8 cellular contexts compared by ENCODE assay signal in the genomic region with DNA sequence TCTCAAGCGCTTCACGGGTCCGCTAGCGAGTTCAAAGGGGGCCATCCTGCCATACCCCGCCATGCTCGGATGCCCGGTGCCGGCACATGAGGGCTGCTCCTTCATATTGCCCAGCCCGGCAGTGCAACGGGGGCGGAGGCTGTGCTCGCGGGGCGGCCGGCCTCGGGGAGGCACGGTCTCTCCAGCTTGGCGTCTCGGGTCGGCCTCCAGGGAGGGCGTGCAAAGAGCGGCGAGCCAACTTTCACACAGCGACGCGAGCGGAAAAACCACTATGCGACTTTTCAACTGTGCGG.
DNase-seq lines count a peak whose midpoint lies in the region; ATAC-seq lines count a peak whose summit lies in the region.

No MANE protein-coding gene starts in this region.

- H3K4me1 ChIP-seq in iPS-20b (ENCODE audit: insufficient read depth, low read length) = 0 out of 2 replicates have a peak, but pooled peaks cover 7% of the 10 kb centered on the region

- H3K4me3 ChIP-seq in iPS-20b (ENCODE audit: low read length) = peak overlapping the region; percentile 69

- DNase-seq in GM03348 (ENCODE audit: low spot score) (peak; percentile 81), NCI-H774 (lab: John Stamatoyannopoulos, UW) (no peak), G401 (ENCODE audit: low spot score) (no peak), RKO (ENCODE audit: low spot score) (no peak)
- DNase-seq in activated naive CD8-positive, alpha-beta T cell treated with anti-CD3 and anti-CD28 coated beads, Interleukin-2, amount 10 ng/mL, durations not matched to agents 7 days and 5 days = no peak
- no peak for DNase-seq in stimulated activated naive CD8-positive, alpha-beta T cell treated with anti-CD3 and anti-CD28 coated beads, Interleukin-15, amount 100 ng/mL, for 72 hours

- H3K27me3 Mint-ChIP-seq in activated naive CD8-positive, alpha-beta T cell treated with anti-CD3 and anti-CD28 coated beads, Interleukin-2, amount 10 ng/mL, durations not matched to agents 7 days and 5 days = no peaks in the 10 kb centered on the region
- no peaks in the 10 kb centered on the region for H3K27me3 Mint-ChIP-seq in stimulated activated naive CD8-positive, alpha-beta T cell treated with anti-CD3 and anti-CD28 coated beads, Interleukin-15, amount 100 ng/mL, for 72 hours

- POLR2A ChIA-PET in activated naive CD8-positive, alpha-beta T cell treated with anti-CD3 and anti-CD28 coated beads, Interleukin-2, amount 10 ng/mL, durations not matched to agents 7 days and 5 days (lab: Charles Lee) = interaction anchor here (0.8 to 1.9 kb wide), 9 partner anchors 60 to 139 kb away, joined by 3 to 68 read pairs (median 5); no protein-coding TSS in a partner anchor

- peaks cover 33% of the 10 kb centered on the region for H3K4me1 Mint-ChIP-seq in activated naive CD8-positive, alpha-beta T cell treated with anti-CD3 and anti-CD28 coated beads, Interleukin-2, amount 10 ng/mL, durations not matched to agents 7 days and 5 days
- peaks cover 25% of the 10 kb centered on the region for H3K4me1 Mint-ChIP-seq in stimulated activated naive CD8-positive, alpha-beta T cell treated with anti-CD3 and anti-CD28 coated beads, Interleukin-15, amount 100 ng/mL, for 72 hours

- no peaks in the 10 kb centered on the region for H3K36me3 ChIP-seq in iPS-20b (ENCODE audit: insufficient read depth, low read depth, low read length)

- H3K27ac ChIP-seq in iPS-20b (ENCODE audit: low read length) = no peak overlapping the region

- in situ Hi-C loops in G401 (cut with HindIII; ENCODE audit: low sequenced_read_pairs) = no loop called here

- peaks cover 48% of the 10 kb centered on the region for H3K27me3 ChIP-seq in iPS-20b (ENCODE audit: insufficient read depth, low read length)

- H3K9ac ChIP-seq in iPS-20b (ENCODE audit: low read depth, low read length) = peak overlapping the region; percentile 46; the same call in 1 of the 2 replicates

- H3K27ac Mint-ChIP-seq in activated naive CD8-positive, alpha-beta T cell treated with anti-CD3 and anti-CD28 coated beads, Interleukin-2, amount 10 ng/mL, durations not matched to agents 7 days and 5 days = peak overlapping the region; percentile 98
- peak overlapping the region; percentile 98 to 100 for H3K27ac Mint-ChIP-seq in stimulated activated naive CD8-positive, alpha-beta T cell treated with anti-CD3 and anti-CD28 coated beads, Interleukin-15, amount 100 ng/mL, for 72 hours

- H3K9me3 ChIP-seq in iPS-20b (ENCODE audit: insufficient read depth, low read depth, low read length) = no peaks in the 10 kb centered on the region

- no peaks in the 10 kb centered on the region for H3K9me3 Mint-ChIP-seq in activated naive CD8-positive, alpha-beta T cell treated with anti-CD3 and anti-CD28 coated beads, Interleukin-2, amount 10 ng/mL, durations not matched to agents 7 days and 5 days
- no peaks in the 10 kb centered on the region for H3K9me3 Mint-ChIP-seq in stimulated activated naive CD8-positive, alpha-beta T cell treated with anti-CD3 and anti-CD28 coated beads, Interleukin-15, amount 100 ng/mL, for 72 hours

- peak overlapping the region; percentile 90 for H3K4me3 Mint-ChIP-seq in activated naive CD8-positive, alpha-beta T cell treated with anti-CD3 and anti-CD28 coated beads, Interleukin-2, amount 10 ng/mL, durations not matched to agents 7 days and 5 days
- peak overlapping the region; percentile 85 to 96 for H3K4me3 Mint-ChIP-seq in stimulated activated naive CD8-positive, alpha-beta T cell treated with anti-CD3 and anti-CD28 coated beads, Interleukin-15, amount 100 ng/mL, for 72 hours

- ATAC-seq in HG02840 (IDR thresholded peaks at IDR 0.05; ENCODE audit: low FRiP score, unreplicated experiment) = peak; percentile 45
- ATAC-seq in activated naive CD8-positive, alpha-beta T cell treated with anti-CD3 and anti-CD28 coated beads, Interleukin-2, amount 10 ng/mL, durations not matched to agents 7 days and 5 days (ENCODE audit: low read depth) = no peak
- no peak for ATAC-seq in stimulated activated naive CD8-positive, alpha-beta T cell treated with anti-CD3 and anti-CD28 coated beads, Interleukin-15, amount 100 ng/mL, for 72 hours

- H3K36me3 Mint-ChIP-seq in activated naive CD8-positive, alpha-beta T cell treated with anti-CD3 and anti-CD28 coated beads, Interleukin-2, amount 10 ng/mL, durations not matched to agents 7 days and 5 days = peaks cover 34% of the 10 kb centered on the region
